ENCODE assay signal across 15 cellular contexts in genomic region chr3:187769771-187770170, GRCh38. TPM values are rescaled to one million over a fixed set of nuclear protein-coding genes. Genes with fewer than 3 reads are reported as not detected.
DNase-seq lines count a peak whose midpoint lies in the region; ATAC-seq lines count a peak whose summit lies in the region.
"Had no signal": no experiment of that assay in that cellular context is flagged by ENCODE, and none has a peak within 500 bp of the region (broad histone marks: within the 10 kb centered on the region; RNA-seq: fewer than 3 reads in every experiment).

No MANE protein-coding gene starts in this region.

- H3K36me3 Mint-ChIP-seq in activated naive CD4-positive, alpha-beta T cell treated with anti-CD3 and anti-CD28 coated beads, Interleukin-2, amount 50 U/mL, for 72 hours = peaks cover 6 to 30% of the 10 kb centered on the region in 2 donors
- H3K36me3 Mint-ChIP-seq: brain had no signal

- intact Hi-C loops in cardiac septum (cut with DNase I) = no loop called here

- DNase-seq in CD1c-positive myeloid dendritic cell (ENCODE audit: extremely low spot score) = peak; percentile 23
- DNase-seq in activated naive CD4-positive, alpha-beta T cell treated with anti-CD3 and anti-CD28 coated beads, Interleukin-2, amount 50 U/mL, for 72 hours (ENCODE audit: low spot score in 2 of 2) = no peak
- no peak for DNase-seq in nucleus accumbens (lab: John Stamatoyannopoulos, UW)
- no peak for DNase-seq in stimulated activated CD4-positive, alpha-beta T cell treated with anti-CD3 and anti-CD28 coated beads, Interleukin-1b, Interleukin-23, amount 100 ng/mL, for 48 hours
- no peak for DNase-seq in cardiac septum (ENCODE audit: low spot score)
- DNase-seq: activated CD8-positive, alpha-beta memory T cell treated with anti-CD3 and anti-CD28 coated beads, Interleukin-2, amount 50 U/mL, for 4 hours; gastrocnemius medialis; kidney; NCI-H1092 treated with DMSO at 0.1 percent for 48 hours; NCI-H526; stomach had no signal

- ATAC-seq in GM18907 (IDR thresholded peaks at IDR 0.05; ENCODE audit: unreplicated experiment) (peak; percentile 8), HG03159 (IDR thresholded peaks at IDR 0.05; ENCODE audit: unreplicated experiment) (peak; percentile 6), GM21447 (IDR thresholded peaks at IDR 0.05; ENCODE audit: unreplicated experiment) (no peak)
- ATAC-seq in activated naive CD4-positive, alpha-beta T cell treated with anti-CD3 and anti-CD28 coated beads, Interleukin-2, amount 50 U/mL, for 72 hours = peak in 1 of 2 donors; percentile 5
- ATAC-seq: gastrocnemius medialis had no signal

- H3K27ac Mint-ChIP-seq in activated naive CD4-positive, alpha-beta T cell treated with anti-CD3 and anti-CD28 coated beads, Interleukin-2, amount 50 U/mL, for 72 hours = peak overlapping the region; percentile 41 to 93
- H3K27ac Mint-ChIP-seq: brain had no signal

- H3K9me3 Mint-ChIP-seq in activated naive CD4-positive, alpha-beta T cell treated with anti-CD3 and anti-CD28 coated beads, Interleukin-2, amount 50 U/mL, for 72 hours = peaks cover 0 to 16% of the 10 kb centered on the region in 2 donors
- H3K9me3 Mint-ChIP-seq: brain had no signal

RNA-seq across cellular contexts. Expression of gene BCL6, which starts 24.5 kb away (rescaled TPM):
- 100 to 1,000 TPM; 103 to 114 TPM for total RNA-seq in activated naive CD4-positive, alpha-beta T cell treated with anti-CD3 and anti-CD28 coated beads, Interleukin-2, amount 50 U/mL, for 72 hours
- total RNA-seq in cardiac septum = 67.4 TPM
